ENCODE assay signal across 8 cellular contexts in genomic region chr15:99123706-99124451, GRCh38. TPM values are rescaled to one million over a fixed set of nuclear protein-coding genes. Genes with fewer than 3 reads are reported as not detected.
DNase-seq lines count a peak whose midpoint lies in the region; ATAC-seq and TF ChIP-seq lines count a peak whose summit lies in the region.

No MANE protein-coding gene starts in this region.

- DNase-seq in HAP-1 (ENCODE audit: low spot score in 2 of 2) (peak; percentile 65 to 85), NOMO-1 treated with DMSO at 0.1 percent for 48 hours (lab: John Stamatoyannopoulos, UW; ENCODE audit: unreplicated experiment) (peak; percentile 84), choroid plexus epithelial cell (ENCODE audit: low read depth) (peak; percentile 89), left colon (peak; percentile 76 to 81), stromal cell of bone marrow (ENCODE audit: low read depth) (peak; percentile 93)
- DNase-seq in activated CD8-positive, alpha-beta memory T cell treated with anti-CD3 and anti-CD28 coated beads, Interleukin-2, amount 50 U/mL, for 48 hours, result no peak
- DNase-seq in stimulated activated CD4-positive, alpha-beta T cell treated with anti-CD3 and anti-CD28 coated beads, Interleukin-4, amount 100 ng/mL, for 24 hours, result no peak

- peaks cover 14% of the 10 kb centered on the region for H3K4me1 ChIP-seq in HAP-1

- no peaks in the 10 kb centered on the region for H3K27me3 ChIP-seq in HAP-1 (ENCODE audit: low read depth)

- ATAC-seq in left colon (peak; percentile 96), HG02884 (IDR thresholded peaks at IDR 0.05; ENCODE audit: unreplicated experiment) (no peak)

- TF ChIP-seq CTCF in choroid plexus epithelial cell (conservative IDR thresholded peaks at IDR 0.05; ENCODE audit: low read depth, low read length), result no peak

- H3K36me3 ChIP-seq in HAP-1 (replicated peaks), result 0 out of 2 replicates have a peak, but pooled peaks cover 4% of the 10 kb centered on the region

- in situ Hi-C loops in HAP-1 (cut with MboI; ENCODE audit: low sequenced_read_pairs), result no loop called here

- intact Hi-C loops in left colon (cut with DNase I, micrococcal nuclease), result no loop called here

- no peaks in the 10 kb centered on the region for H3K9me3 ChIP-seq in HAP-1

- H3K4me3 ChIP-seq in HAP-1 (no peak overlapping the region), choroid plexus epithelial cell (ENCODE audit: low read depth, low read length) (peak overlapping the region; percentile 35)

RNA-seq across cellular contexts. Expression of gene SYNM, which starts 19.0 kb away (rescaled TPM):
- 10 to 100 TPM in 1 of 2 donors, 1 to 10 TPM in 1; 5.2 to 96.5 TPM for total RNA-seq in left colon

Comparison
In these comparisons a context has a peak if more than half of its experiments do, and no peak if none do; other contexts are left out.
1. DNase-seq: peak in HAP-1 (2 of 2), NOMO-1 treated with DMSO at 0.1 percent for 48 hours (single experiment), choroid plexus epithelial cell (single experiment), left colon (2 of 2) and stromal cell of bone marrow (single experiment); none in activated CD8-positive, alpha-beta memory T cell treated with anti-CD3 and anti-CD28 coated beads, Interleukin-2, amount 50 U/mL, for 48 hours (single experiment) and stimulated activated CD4-positive, alpha-beta T cell treated with anti-CD3 and anti-CD28 coated beads, Interleukin-4, amount 100 ng/mL, for 24 hours (single experiment).